In genomic region chr20:49228676-49229075, GRCh38 we compare ENCODE assay signal across 1 cellular context.
TF ChIP-seq lines count a peak whose summit lies in the region.

No MANE protein-coding gene starts in this region.

TF ChIP-seq in WTC11, 78 proteins besides CTCF, POLR2A, EP300 and RAD21:
- TF ChIP-seq ZMAT4 (CRISPR knock-in tag; IDR thresholded peaks at IDR 0.05) (no peak), TEAD4 (CRISPR knock-in tag; IDR thresholded peaks at IDR 0.05) (no peak), NFE2L1 (CRISPR knock-in tag; IDR thresholded peaks at IDR 0.05) (no peak), CBFB (CRISPR knock-in tag; IDR thresholded peaks at IDR 0.05; ENCODE audit: low read depth) (no peak), TEAD1 (CRISPR knock-in tag; IDR thresholded peaks at IDR 0.05) (no peak), ZNF263 (CRISPR knock-in tag; IDR thresholded peaks at IDR 0.05; ENCODE audit: low read depth) (no peak), SMAD3 (CRISPR knock-in tag; IDR thresholded peaks at IDR 0.05; ENCODE audit: borderline replicate concordance) (no peak), ZNF232 (CRISPR knock-in tag; IDR thresholded peaks at IDR 0.05) (no peak), IRF1 (CRISPR knock-in tag; IDR thresholded peaks at IDR 0.05) (no peak), E2F4 (CRISPR knock-in tag; IDR thresholded peaks at IDR 0.05; ENCODE audit: borderline replicate concordance, low read depth) (no peak), AR (CRISPR knock-in tag; IDR thresholded peaks at IDR 0.05) (no peak), AFF4 (CRISPR knock-in tag; IDR thresholded peaks at IDR 0.05; ENCODE audit: borderline replicate concordance) (no peak), RORB (CRISPR knock-in tag; IDR thresholded peaks at IDR 0.05) (no peak), ATF1 (CRISPR knock-in tag; IDR thresholded peaks at IDR 0.05) (no peak)
